In the genomic region with DNA sequence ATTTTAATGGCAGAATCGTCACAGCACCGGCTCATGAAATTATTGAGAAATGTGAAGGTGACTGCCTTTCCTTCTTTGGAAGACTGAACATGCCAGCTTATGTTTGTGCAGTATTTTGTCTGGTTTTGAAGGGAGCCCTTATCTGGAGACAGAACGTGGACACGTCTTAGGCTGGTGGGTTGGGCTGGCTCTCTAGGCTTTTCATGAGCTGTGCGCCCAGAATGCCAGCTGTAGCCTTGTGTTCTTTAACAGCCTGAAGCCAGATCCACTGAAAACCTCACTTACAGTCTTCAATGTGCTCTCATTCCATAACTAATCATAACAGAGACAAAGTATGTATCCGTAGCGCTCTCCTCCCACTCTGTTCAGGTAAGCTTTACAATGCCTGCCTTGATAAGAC, we compare ENCODE assay signal across 16 cellular contexts.
A peak's percentile ranks its signal among the peaks of the same experiment; 100 is the strongest.
DNase-seq lines count a peak whose midpoint lies in the region; FAIRE-seq and TF ChIP-seq lines count a peak whose summit lies in the region.
"Had no signal": no experiment of that assay in that cellular context is flagged by ENCODE, and none has a peak within 500 bp of the region (broad histone marks: within the 10 kb centered on the region; RNA-seq: fewer than 3 reads in every experiment).

No MANE protein-coding gene starts in this region.

- peaks cover 0 to 3% of the 10 kb centered on the region in 2 experiments; a peak in 1 of 4 replicates for H3K9me3 ChIP-seq in H1 (ENCODE audit: insufficient read depth in 2 of 2, low read depth in 1 of 2, low read length in 1 of 2)
- H3K9me3 ChIP-seq in trophoblast cell (ENCODE audit: insufficient read depth, low read depth, low read length), result no peaks in the 10 kb centered on the region
- H3K9me3 ChIP-seq: A549 had no signal

- POLR2A ChIA-PET in H1 (lab: Charles Lee; ENCODE audit: partially characterized antibody), result no interaction called here

- intact Hi-C loops in posterior cingulate gyrus (cut with DNase I), result no loop called here

- H3K4ac ChIP-seq in H1 (replicated peaks; ENCODE audit: insufficient read length, low read depth, low read length), result no peak overlapping the region
- H3K4ac ChIP-seq in trophoblast cell (ENCODE audit: low read depth, low read length), result no peak overlapping the region

- no peak overlapping the region for H3K23ac ChIP-seq in H1 (ENCODE audit: insufficient read length)
- no peak overlapping the region for H3K23ac ChIP-seq in trophoblast cell (ENCODE audit: low read length)

- H4K5ac ChIP-seq in H1 (ENCODE audit: insufficient read length, low read depth, low read length), result no peak overlapping the region

- H3K4me3 ChIP-seq in H1 (ENCODE audit: extremely low read depth in 1 of 4, insufficient read depth in 2 of 4, low read depth in 3 of 4, low read length in 4 of 4) (no peak overlapping the region), trophoblast cell (ENCODE audit: low read depth, low read length) (no peak overlapping the region)
- H3K4me3 ChIP-seq: A549; BLaER1 treated with 17β-estradiol and CSF1 and Interleukin-3, amounts not matched to agents 10 nM and 100 nM; GM23338 had no signal

- CTCF ChIA-PET in H1 (lab: Charles Lee; ENCODE audit: partially characterized antibody), result interaction anchor here (1.0 to 1.2 kb wide), 2 partner anchors 8 to 9 kb away, joined by 3 read pairs; no protein-coding TSS in a partner anchor

- H3K9ac ChIP-seq in H1 (replicated peaks in 1 of 4; ENCODE audit: extremely low read depth in 1 of 4, low read depth in 3 of 4, low read length in 3 of 4) (no peak overlapping the region), trophoblast cell (ENCODE audit: low read length) (no peak overlapping the region)
- H3K9ac ChIP-seq: BLaER1 treated with 17β-estradiol and CSF1 and Interleukin-3, amounts not matched to agents 10 nM and 100 nM had no signal

- H2AK5ac ChIP-seq in H1 (ENCODE audit: low read depth, low read length) (no peak overlapping the region), trophoblast cell (ENCODE audit: low read length) (no peak overlapping the region)

- FAIRE-seq in H1 (lab: Jason Lieb, UNC), result no peak
- FAIRE-seq: A549 had no signal

- no peaks in the 10 kb centered on the region for H4K20me1 ChIP-seq in H1 (replicated peaks in 1 of 2; ENCODE audit: control insufficient read depth in 1 of 2, insufficient read depth in 2 of 2, low read length in 2 of 2)
- H4K20me1 ChIP-seq: BLaER1 treated with 17β-estradiol and CSF1 and Interleukin-3, amounts not matched to agents 10 nM and 100 nM had no signal

- no peak overlapping the region for H2BK5ac ChIP-seq in H1 (ENCODE audit: low read depth, low read length)
- H2BK5ac ChIP-seq in trophoblast cell (ENCODE audit: low read depth, low read length, poor library complexity), result no peak overlapping the region

- H3K14ac ChIP-seq in H1 (ENCODE audit: insufficient read length) (no peak overlapping the region), trophoblast cell (ENCODE audit: low read length) (no peak overlapping the region)

- no peak overlapping the region for H4K12ac ChIP-seq in trophoblast cell (ENCODE audit: low read depth, low read length)

- H2BK15ac ChIP-seq in H1 (ENCODE audit: low read length), result no peak overlapping the region

- DNase-seq in H1 (ENCODE audit: low read depth in 1 of 2, low spot score in 2 of 2) (no peak), posterior cingulate gyrus (peak in 6 of 10 donors; percentile 13 to 88 (median 46)), trophoblast cell (no peak), AG20443 (ENCODE audit: low spot score) (no peak), HCEC 1CT (no peak)
- DNase-seq: Calu3; CD8-positive, alpha-beta T cell; DMS79 treated with DMSO at 0.1 percent for 48 hours; GF-D8; H9 had no signal

- H2BK20ac ChIP-seq in H1 (ENCODE audit: low read length), result no peak overlapping the region

- no peak overlapping the region for H3K56ac ChIP-seq in H1 (replicated peaks; ENCODE audit: insufficient read length, low read depth, low read length)

- no peak overlapping the region for H4K91ac ChIP-seq in H1 (replicated peaks; ENCODE audit: insufficient read length, low read length)
- no peak overlapping the region for H4K91ac ChIP-seq in trophoblast cell (ENCODE audit: low read depth, low read length)

- H3K27me3 ChIP-seq in H1 (replicated peaks in 1 of 4; ENCODE audit: control insufficient read depth in 3 of 4, extremely low read depth in 1 of 4, insufficient read depth in 3 of 4, low read length in 3 of 4) (no peaks in the 10 kb centered on the region), trophoblast cell (ENCODE audit: insufficient read depth, low read length) (no peaks in the 10 kb centered on the region)
- H3K27me3 ChIP-seq: BLaER1 treated with 17β-estradiol and CSF1 and Interleukin-3, amounts not matched to agents 10 nM and 100 nM had no signal

- H2BK12ac ChIP-seq in H1 (ENCODE audit: low read depth, low read length) (no peak overlapping the region), trophoblast cell (ENCODE audit: low read length) (no peak overlapping the region)

- H3K36me3 ChIP-seq in H1 (ENCODE audit: control insufficient read depth in 2 of 4, insufficient read depth in 4 of 4, low read length in 3 of 4) (no peaks in the 10 kb centered on the region), trophoblast cell (ENCODE audit: control insufficient read depth in 1 of 2, insufficient read depth in 2 of 2, low read length in 2 of 2) (no peaks in the 10 kb centered on the region)
- H3K36me3 ChIP-seq: BLaER1 treated with 17β-estradiol and CSF1 and Interleukin-3, amounts not matched to agents 10 nM and 100 nM had no signal

- H2AFZ ChIP-seq in H1 (ENCODE audit: low read length) (0 out of 2 replicates have a peak overlapping the region, but pooled peaks have one; percentile 2), trophoblast cell (ENCODE audit: insufficient read depth, low read length, poor library complexity) (no peak overlapping the region)
- H2AFZ ChIP-seq: GM23338 had no signal

- H3K27ac ChIP-seq in angular gyrus (ENCODE audit: low read depth, low read length), result peak overlapping the region; percentile 67
- no peak overlapping the region for H3K27ac ChIP-seq in H1 (ENCODE audit: low read depth, low read length)
- peak overlapping the region; percentile 69 for H3K27ac ChIP-seq in temporal lobe (ENCODE audit: low read depth, low read length)
- no peak overlapping the region for H3K27ac ChIP-seq in trophoblast cell (ENCODE audit: low read depth, low read length)
- H3K27ac ChIP-seq: 22Rv1; A549; BLaER1 treated with 17β-estradiol and CSF1 and Interleukin-3, amounts not matched to agents 10 nM and 100 nM had no signal

- WGBS in H1 (ENCODE audit: extremely low coverage in 1 of 2, insufficient coverage in 1 of 2, insufficient read length in 1 of 2, insufficient replicate concordance in 2 of 2, low coverage in 1 of 2, low lambda C conversion rate in 2 of 2, missing lambda C conversion rate in 1 of 2), 2 experiments, result 84% methylated on average over 7 of the region's 7 CpGs; no CpG with 5 or more reads in 1 of the 2 experiments
- no CpG with 5 or more reads among the region's 7 CpGs for WGBS in trophoblast cell (ENCODE audit: extremely low coverage, insufficient coverage, insufficient read length)

- no peak for TF ChIP-seq CTCF in H1 (IDR thresholded peaks at IDR 0.05; ENCODE audit: control extremely low read depth in 1 of 3, insufficient read depth in 1 of 3, low read depth in 1 of 3, low read length in 3 of 3)

- TF ChIP-seq POLR2A in H1 (IDR thresholded peaks at IDR 0.05; ENCODE audit: control extremely low read depth in 1 of 2, low read depth in 2 of 2, low read length in 2 of 2), result no peak

- H3K79me1 ChIP-seq in H1 (ENCODE audit: low read depth, low read length), result no peaks in the 10 kb centered on the region
- H3K79me1 ChIP-seq in trophoblast cell (ENCODE audit: low read length), result peaks cover 1% of the 10 kb centered on the region

- H4K8ac ChIP-seq in H1 (ENCODE audit: extremely low read depth, insufficient read depth, low read length) (no peak overlapping the region), trophoblast cell (ENCODE audit: low read depth, low read length) (no peak overlapping the region)

- TF ChIP-seq RAD21 in H1 (IDR thresholded peaks at IDR 0.05 in 1 of 2, conservative IDR thresholded peaks at IDR 0.05 in 1 of 2; ENCODE audit: low read depth in 2 of 2, low read length in 2 of 2), result no peak

- no peak overlapping the region for H3K4me2 ChIP-seq in H1 (ENCODE audit: insufficient read depth in 1 of 2, low read depth in 2 of 2, low read length in 2 of 2)
- no peak overlapping the region for H3K4me2 ChIP-seq in trophoblast cell (ENCODE audit: low read length)
- H3K4me2 ChIP-seq: A549; BLaER1 treated with 17β-estradiol and CSF1 and Interleukin-3, amounts not matched to agents 10 nM and 100 nM; GM23338 had no signal

- TF ChIP-seq EP300 in H1 (IDR thresholded peaks at IDR 0.05; ENCODE audit: borderline replicate concordance in 1 of 2, low read depth in 2 of 2, low read length in 2 of 2), result no peak

- H3K79me2 ChIP-seq in H1 (ENCODE audit: control insufficient read depth in 1 of 2, insufficient read depth in 2 of 2, low read length in 2 of 2), result no peaks in the 10 kb centered on the region
- no peaks in the 10 kb centered on the region for H3K79me2 ChIP-seq in trophoblast cell (ENCODE audit: control insufficient read depth, insufficient read depth, low read length, poor library complexity)

- H3K23me2 ChIP-seq in H1 (ENCODE audit: low read depth, low read length), result no peaks in the 10 kb centered on the region

- no peak overlapping the region for H2BK120ac ChIP-seq in H1 (replicated peaks; ENCODE audit: low read depth, low read length)
- no peak overlapping the region for H2BK120ac ChIP-seq in trophoblast cell (ENCODE audit: insufficient read depth, low read length, poor library complexity)

- H3K18ac ChIP-seq in H1 (ENCODE audit: extremely low read depth, low read length) (no peak overlapping the region), trophoblast cell (ENCODE audit: low read length) (no peak overlapping the region)

- H3K4me1 ChIP-seq in H1 (replicated peaks in 1 of 4; ENCODE audit: control insufficient read depth in 3 of 4, insufficient read depth in 4 of 4, low read length in 3 of 4) (no peaks in the 10 kb centered on the region), trophoblast cell (ENCODE audit: control insufficient read depth in 1 of 2, insufficient read depth in 2 of 2, low read length in 2 of 2) (peaks cover 0 to 2% of the 10 kb centered on the region in 2 experiments)
- H3K4me1 ChIP-seq: A549; BLaER1 treated with 17β-estradiol and CSF1 and Interleukin-3, amounts not matched to agents 10 nM and 100 nM had no signal

TF ChIP-seq in H1, 55 proteins besides CTCF, POLR2A, EP300 and RAD21 (continues in another document):
- no peak for TF ChIP-seq CREB1 (IDR thresholded peaks at IDR 0.05)
- TF ChIP-seq RBBP5 (IDR thresholded peaks at IDR 0.05; ENCODE audit: borderline replicate concordance, low read depth, low read length), result no peak
- no peak for TF ChIP-seq GABPA (IDR thresholded peaks at IDR 0.05; ENCODE audit: borderline replicate concordance, insufficient read depth, low read length)
- no peak for TF ChIP-seq KDM1A (IDR thresholded peaks at IDR 0.05; ENCODE audit: borderline replicate concordance, low read length)
- no peak for TF ChIP-seq TBP (IDR thresholded peaks at IDR 0.05; ENCODE audit: low read depth, low read length)

Comparison
In these comparisons a context has a peak if more than half of its experiments do, and no peak if none do; other contexts are left out.
1. H3K27ac ChIP-seq: peak in angular gyrus (single experiment) and temporal lobe (single experiment); none in H1 (single experiment) and trophoblast cell (single experiment).
2. DNase-seq: peak in posterior cingulate gyrus (6 of 10); none in H1 (0 of 2), trophoblast cell (0 of 2), AG20443 (single experiment) and HCEC 1CT (single experiment).